Comparison of ENCODE assay signal across 8 cellular contexts in genomic region chr11:116930177-116930576, GRCh38.
DNase-seq lines count a peak whose midpoint lies in the region; ATAC-seq, FAIRE-seq and TF ChIP-seq lines count a peak whose summit lies in the region.

No MANE protein-coding gene starts in this region.

- FAIRE-seq in frontal cortex (lab: Jason Lieb, UNC) = no peak

- H3K27ac Mint-ChIP-seq in CD8-positive, alpha-beta T cell = peak overlapping the region; percentile 93
- H3K27ac Mint-ChIP-seq in chondrocyte (ENCODE audit: unreplicated experiment) = peak overlapping the region; percentile 18

- TF ChIP-seq CTCF in CD8-positive, alpha-beta T cell (IDR thresholded peaks at IDR 0.05) = no peak
- no peak for TF ChIP-seq CTCF in chondrocyte (IDR thresholded peaks at IDR 0.05)

- intact Hi-C loops in CD8-positive, alpha-beta T cell (cut with DNase I, micrococcal nuclease) = loop anchor here in 1 of 2 experiments (5.0 to 10.0 kb wide), 2 partner anchors 48 to 95 kb away; no protein-coding TSS in a partner anchor

- DNase-seq in CD8-positive, alpha-beta T cell = peak in 6 of 7 experiments; percentile 30 to 66 (median 37)
- DNase-seq in T-helper 1 cell (peak in 3 of 5 donors; percentile 21 to 66 (median 22)), chondrocyte (ENCODE audit: low spot score) (no peak), H4 (ENCODE audit: low spot score) (no peak), NCI-H2029 treated with DMSO at 0.1 percent for 48 hours (lab: John Stamatoyannopoulos, UW) (no peak), frontal cortex (ENCODE audit: low spot score in 2 of 2) (no peak)

- peaks cover 7% of the 10 kb centered on the region for H3K36me3 Mint-ChIP-seq in CD8-positive, alpha-beta T cell
- peaks cover 3% of the 10 kb centered on the region for H3K36me3 Mint-ChIP-seq in chondrocyte (ENCODE audit: low read depth)

- H3K27me3 ChIP-seq in CD8-positive, alpha-beta T cell (ENCODE audit: insufficient read depth, low read length) = no peaks in the 10 kb centered on the region
- no peaks in the 10 kb centered on the region for H3K27me3 ChIP-seq in muscle layer of colon (ENCODE audit: control insufficient read depth in 1 of 2, insufficient read depth in 2 of 2, low read length in 2 of 2)

- no peak overlapping the region for H3K9ac ChIP-seq in muscle layer of colon (ENCODE audit: low read length)

- peaks cover 72% of the 10 kb centered on the region for H3K4me1 ChIP-seq in CD8-positive, alpha-beta T cell (ENCODE audit: insufficient read depth, low read length)
- peaks cover 23% of the 10 kb centered on the region for H3K4me1 ChIP-seq in muscle layer of colon (ENCODE audit: insufficient read depth, low read length)

- peak overlapping the region; percentile 74 for H3K4me3 Mint-ChIP-seq in CD8-positive, alpha-beta T cell
- H3K4me3 Mint-ChIP-seq in chondrocyte (ENCODE audit: unreplicated experiment) = no peak overlapping the region

- H3K36me3 ChIP-seq in CD8-positive, alpha-beta T cell (ENCODE audit: insufficient read depth, low read length) = no peaks in the 10 kb centered on the region
- H3K36me3 ChIP-seq in muscle layer of colon (ENCODE audit: insufficient read depth, low read length) = peaks cover 13% of the 10 kb centered on the region

- no peaks in the 10 kb centered on the region for H3K9me3 ChIP-seq in CD8-positive, alpha-beta T cell (ENCODE audit: low read length)
- H3K9me3 ChIP-seq in muscle layer of colon (ENCODE audit: low read length) = no peaks in the 10 kb centered on the region

- peak overlapping the region; percentile 22 for H3K4me3 ChIP-seq in CD8-positive, alpha-beta T cell (ENCODE audit: low read depth, low read length)
- H3K4me3 ChIP-seq in muscle layer of colon (ENCODE audit: low read depth in 1 of 2, low read length in 2 of 2) = peak overlapping the region; percentile 12 to 44

- H3K9me3 Mint-ChIP-seq in CD8-positive, alpha-beta T cell = no peaks in the 10 kb centered on the region
- no peaks in the 10 kb centered on the region for H3K9me3 Mint-ChIP-seq in chondrocyte (ENCODE audit: low read depth)

- peaks cover 88% of the 10 kb centered on the region for H3K4me1 Mint-ChIP-seq in CD8-positive, alpha-beta T cell (ENCODE audit: low read depth)
- peaks cover 32% of the 10 kb centered on the region for H3K4me1 Mint-ChIP-seq in chondrocyte (ENCODE audit: low read depth)

- H3K27me3 Mint-ChIP-seq in CD8-positive, alpha-beta T cell (ENCODE audit: low read depth) = no peaks in the 10 kb centered on the region
- no peaks in the 10 kb centered on the region for H3K27me3 Mint-ChIP-seq in chondrocyte (ENCODE audit: low read depth)

- CTCF ChIA-PET in CD8-positive, alpha-beta T cell (lab: Charles Lee) = interaction anchor here (0.7 to 2.3 kb wide), 11 partner anchors 11 to 180 kb away, joined by 3 to 10 read pairs (median 4); partner anchors contain the start of gene SIK3

- POLR2A ChIA-PET in CD8-positive, alpha-beta T cell (lab: Charles Lee) = interaction anchor here (0.9 to 2.0 kb wide), 6 partner anchors 9 to 168 kb away, joined by 3 to 9 read pairs (median 4); partner anchors contain the start of gene SIK3

- ATAC-seq in CD8-positive, alpha-beta T cell = peak; percentile 13
- no peak for ATAC-seq in GM18873 (IDR thresholded peaks at IDR 0.05; ENCODE audit: low FRiP score, unreplicated experiment)

- H3K27ac ChIP-seq in CD8-positive, alpha-beta T cell (ENCODE audit: low read depth, low read length) = peak overlapping the region; percentile 83
- peak overlapping the region; percentile 28 for H3K27ac ChIP-seq in muscle layer of colon (ENCODE audit: low read depth, low read length)

Comparison
In these comparisons a context has a peak if more than half of its experiments do, and no peak if none do; other contexts are left out.
1. DNase-seq: peak in CD8-positive, alpha-beta T cell (6 of 7) and T-helper 1 cell (3 of 5); none in chondrocyte (single experiment), H4 (single experiment), NCI-H2029 treated with DMSO at 0.1 percent for 48 hours (single experiment) and frontal cortex (0 of 2).